In the genomic region with DNA sequence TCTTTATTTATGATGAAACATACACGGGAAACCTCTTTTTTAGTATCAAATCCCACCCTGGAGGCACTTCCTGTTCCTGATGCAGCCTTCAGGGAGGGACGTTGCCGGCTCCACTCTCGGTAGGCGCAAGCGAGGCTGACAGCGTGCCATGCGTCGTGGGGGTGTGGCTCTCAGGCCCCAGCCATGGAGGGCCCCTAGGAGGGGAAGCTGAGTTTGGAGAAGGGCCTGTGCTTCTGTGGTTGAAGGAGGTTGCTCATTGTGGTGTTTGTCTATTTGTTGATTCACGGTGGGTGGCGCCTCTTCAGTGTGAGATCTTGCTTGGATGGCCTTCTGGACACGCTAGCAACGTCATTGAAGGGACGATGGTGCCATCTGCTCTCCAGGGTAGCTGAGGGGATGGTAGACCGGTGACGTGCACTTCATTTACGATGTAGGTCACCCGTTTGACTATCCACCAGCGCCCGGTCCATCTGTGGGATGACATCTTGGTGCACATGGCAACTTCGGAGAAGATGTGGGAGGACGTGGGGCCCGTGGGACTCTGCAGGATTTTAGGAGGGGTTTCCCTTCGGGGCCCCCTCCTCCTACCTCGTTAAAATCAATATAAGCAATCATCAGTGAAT, we compare ENCODE assay signal across 17 cellular contexts.
DNase-seq lines count a peak whose midpoint lies in the region; ATAC-seq and TF ChIP-seq lines count a peak whose summit lies in the region.
"Had no signal": no experiment of that assay in that cellular context is flagged by ENCODE, and none has a peak within 500 bp of the region (broad histone marks: within the 10 kb centered on the region; RNA-seq: fewer than 3 reads in every experiment).

No MANE protein-coding gene starts in this region.

- H3K9me3 Mint-ChIP-seq in CD14-positive monocyte: peaks cover 0 to 8% (median 2%) of the 10 kb centered on the region in 7 donors
- H3K9me3 Mint-ChIP-seq: CD8-positive, alpha-beta T cell had no signal

- no peak for TF ChIP-seq CTCF in CD14-positive monocyte (IDR thresholded peaks at IDR 0.05)
- TF ChIP-seq CTCF in RWPE2 (IDR thresholded peaks at IDR 0.05; ENCODE audit: poor library complexity, severe bottlenecking): no peak
- TF ChIP-seq CTCF in right lobe of liver (IDR thresholded peaks at IDR 0.05): no peak

- intact Hi-C loops in CD14-positive monocyte (cut with micrococcal nuclease) (no loop called here), right lobe of liver (cut with DNase I) (no loop called here), left colon (cut with DNase I, micrococcal nuclease) (no loop called here)

- H3K27me3 Mint-ChIP-seq in CD14-positive monocyte (ENCODE audit: low read depth in 3 of 3): peaks cover 0 to 5% (median 3%) of the 10 kb centered on the region in 3 donors
- H3K27me3 Mint-ChIP-seq: IgD-negative memory B cell had no signal

- TF ChIP-seq POLR2A in right lobe of liver (IDR thresholded peaks at IDR 0.05): no peak

- H3K4me1 Mint-ChIP-seq in CD14-positive monocyte: no peaks in the 10 kb centered on the region
- H3K4me1 Mint-ChIP-seq: IgD-negative memory B cell had no signal

- no peak overlapping the region for H3K27ac ChIP-seq in RWPE2 (ENCODE audit: poor library complexity, severe bottlenecking)
- H3K27ac ChIP-seq in right lobe of liver: no peak overlapping the region
- H3K27ac ChIP-seq: 22Rv1; BLaER1 treated with 17β-estradiol and CSF1 and Interleukin-3, amounts not matched to agents 10 nM and 100 nM; Peyer's patch; SK-N-MC had no signal

- 77% methylated on average over 13 of the region's 25 CpGs for WGBS in right lobe of liver (ENCODE audit: insufficient coverage, low coverage, low lambda C conversion rate, missing lambda C conversion rate)

- H3K4me3 Mint-ChIP-seq in CD14-positive monocyte: no peak overlapping the region
- H3K4me3 Mint-ChIP-seq: CD8-positive, alpha-beta T cell had no signal

- no peak for ATAC-seq in RWPE2 (ENCODE audit: low read depth)
- ATAC-seq in right lobe of liver: no peak
- no peak for ATAC-seq in left colon
- ATAC-seq in HG02763 (IDR thresholded peaks at IDR 0.05; ENCODE audit: unreplicated experiment): no peak
- ATAC-seq: CD8-positive, alpha-beta T cell; HCT116 had no signal

- H3K4me1 ChIP-seq in RWPE2 (ENCODE audit: insufficient read depth, poor library complexity, severe bottlenecking) (no peaks in the 10 kb centered on the region), right lobe of liver (no peaks in the 10 kb centered on the region)
- H3K4me1 ChIP-seq: BLaER1 treated with 17β-estradiol and CSF1 and Interleukin-3, amounts not matched to agents 10 nM and 100 nM; Peyer's patch had no signal

- no peak overlapping the region for H3K27ac Mint-ChIP-seq in CD14-positive monocyte
- H3K27ac Mint-ChIP-seq: CD8-positive, alpha-beta T cell; IgD-negative memory B cell had no signal

- DNase-seq in DMS153 (lab: John Stamatoyannopoulos, UW) (peak; percentile 38), DMS153 treated with DMSO at 0.1 percent for 48 hours (lab: John Stamatoyannopoulos, UW; ENCODE audit: unreplicated experiment) (no peak), CD14-positive monocyte (ENCODE audit: low spot score) (peak; percentile 15), RWPE2 (ENCODE audit: low spot score) (peak; percentile 65), right lobe of liver (peak in 2 of 3 donors; percentile 10 to 37), left colon (no peak), NCI-H82 treated with DMSO at 0.1 percent for 48 hours (lab: John Stamatoyannopoulos, UW; ENCODE audit: unreplicated experiment) (no peak)
- DNase-seq: CD8-positive, alpha-beta T cell; MV-4-11; NCI-H82 had no signal

- H3K9me3 ChIP-seq in RWPE2 (ENCODE audit: severe bottlenecking) (no peaks in the 10 kb centered on the region), right lobe of liver (no peaks in the 10 kb centered on the region)
- H3K9me3 ChIP-seq: Peyer's patch had no signal

- no peaks in the 10 kb centered on the region for H3K36me3 ChIP-seq in RWPE2 (ENCODE audit: low read depth)
- H3K36me3 ChIP-seq in right lobe of liver: no peaks in the 10 kb centered on the region
- H3K36me3 ChIP-seq: BLaER1 treated with 17β-estradiol and CSF1 and Interleukin-3, amounts not matched to agents 10 nM and 100 nM; Peyer's patch had no signal

- H3K36me3 Mint-ChIP-seq in CD14-positive monocyte: no peaks in the 10 kb centered on the region
- H3K36me3 Mint-ChIP-seq: CD8-positive, alpha-beta T cell; IgD-negative memory B cell had no signal

- H3K4me3 ChIP-seq in RWPE2 (ENCODE audit: severe bottlenecking): no peak overlapping the region
- H3K4me3 ChIP-seq in right lobe of liver: no peak overlapping the region
- H3K4me3 ChIP-seq: BLaER1 treated with 17β-estradiol and CSF1 and Interleukin-3, amounts not matched to agents 10 nM and 100 nM; Peyer's patch; SK-N-MC had no signal

- H3K27me3 ChIP-seq in RWPE2 (ENCODE audit: insufficient read depth, poor library complexity, severe bottlenecking) (no peaks in the 10 kb centered on the region), right lobe of liver (no peaks in the 10 kb centered on the region)
- H3K27me3 ChIP-seq: BLaER1 treated with 17β-estradiol and CSF1 and Interleukin-3, amounts not matched to agents 10 nM and 100 nM; Peyer's patch had no signal

Comparison
In these comparisons a context has a peak if more than half of its experiments do, and no peak if none do; other contexts are left out.
1. DNase-seq: peak in DMS153 (single experiment), CD14-positive monocyte (single experiment), RWPE2 (single experiment) and right lobe of liver (2 of 3); none in DMS153 treated with DMSO at 0.1 percent for 48 hours (single experiment), left colon (0 of 2) and NCI-H82 treated with DMSO at 0.1 percent for 48 hours (single experiment).